ENCODE assay signal across 13 cellular contexts in genomic region chr4:8320386-8320750, GRCh38. TPM values are rescaled to one million over a fixed set of nuclear protein-coding genes. Genes with fewer than 3 reads are reported as not detected.
A peak's percentile ranks its signal among the peaks of the same experiment; 100 is the strongest.
DNase-seq lines count a peak whose midpoint lies in the region; ATAC-seq and TF ChIP-seq lines count a peak whose summit lies in the region.
"Had no signal": no experiment of that assay in that cellular context is flagged by ENCODE, and none has a peak within 500 bp of the region (broad histone marks: within the 10 kb centered on the region; RNA-seq: fewer than 3 reads in every experiment).

No MANE protein-coding gene starts in this region.

- TF ChIP-seq POLR2A in breast epithelium (IDR thresholded peaks at IDR 0.05): no peak
- TF ChIP-seq POLR2A in right lobe of liver (IDR thresholded peaks at IDR 0.05): no peak

- H3K36me3 ChIP-seq in breast epithelium (no peaks in the 10 kb centered on the region), right lobe of liver (no peaks in the 10 kb centered on the region)

- no peak overlapping the region for H3K27ac Mint-ChIP-seq in MCF 10A (ENCODE audit: low read depth, unreplicated experiment)
- H3K27ac Mint-ChIP-seq in CD14-positive monocyte: no peak overlapping the region
- H3K27ac Mint-ChIP-seq: dendritic cell treated with granulocyte-macrophage colony-stimulating factor and Interleukin-4, amounts not matched to agents 40 ng/mL and 50 ng/mL, for 4 days; T-helper 1 cell treated with Interleukin-12 subunit alpha and Interleukin-12 subunit beta and Interleukin-4 antibody, amounts not matched to agents 30 μg/mL and 1 μg/mL, for 36 hours had no signal

- peaks cover 0 to 5% of the 10 kb centered on the region in 2 donors for H3K4me1 ChIP-seq in breast epithelium
- H3K4me1 ChIP-seq in right lobe of liver: no peaks in the 10 kb centered on the region

- H3K4me1 Mint-ChIP-seq in MCF 10A (ENCODE audit: insufficient read depth, unreplicated experiment): peaks cover 22% of the 10 kb centered on the region
- peaks cover 15% of the 10 kb centered on the region for H3K4me1 Mint-ChIP-seq in CD14-positive monocyte

- intact Hi-C loops in MCF 10A (cut with micrococcal nuclease) (no loop called here), breast epithelium (cut with DNase I; ENCODE audit: low total_unique reads) (no loop called here), right lobe of liver (cut with DNase I) (no loop called here), CD14-positive monocyte (cut with micrococcal nuclease) (no loop called here)

- no TSS peak for BruUV-seq in MCF 10A (replicated peaks; lab: Mats Ljungman, UMichigan)

- H3K4me3 ChIP-seq in breast epithelium (no peak overlapping the region), right lobe of liver (no peak overlapping the region)

- POLR2A ChIA-PET in MCF 10A (lab: Yijun Ruan, JAX): no interaction called here

- CTCF ChIA-PET in MCF 10A (lab: Yijun Ruan, JAX): no interaction called here

- 60% methylated on average over 1 of the region's 2 CpGs for WGBS in right lobe of liver (ENCODE audit: insufficient coverage, low coverage, low lambda C conversion rate, missing lambda C conversion rate)

- H3K9me3 ChIP-seq in breast epithelium (peaks cover 0 to 5% of the 10 kb centered on the region in 2 donors), right lobe of liver (no peaks in the 10 kb centered on the region)

- no peaks in the 10 kb centered on the region for H3K27me3 ChIP-seq in breast epithelium
- H3K27me3 ChIP-seq in right lobe of liver: no peaks in the 10 kb centered on the region

- no peaks in the 10 kb centered on the region for H3K27me3 Mint-ChIP-seq in MCF 10A (ENCODE audit: insufficient read depth, unreplicated experiment)
- H3K27me3 Mint-ChIP-seq in CD14-positive monocyte (ENCODE audit: low read depth in 3 of 3): peaks cover 0 to 5% (median 0%) of the 10 kb centered on the region in 3 donors
- H3K27me3 Mint-ChIP-seq: dendritic cell treated with granulocyte-macrophage colony-stimulating factor and Interleukin-4, amounts not matched to agents 40 ng/mL and 50 ng/mL, for 4 days had no signal

- H3K27ac ChIP-seq in breast epithelium (peak overlapping the region in 1 of 2 donors; percentile 69), right lobe of liver (no peak overlapping the region)

- H3K4me3 Mint-ChIP-seq in MCF 10A (ENCODE audit: unreplicated experiment) (no peak overlapping the region), CD14-positive monocyte (no peak overlapping the region)
- H3K4me3 Mint-ChIP-seq: dendritic cell treated with granulocyte-macrophage colony-stimulating factor and Interleukin-4, amounts not matched to agents 40 ng/mL and 50 ng/mL, for 4 days; T-helper 1 cell treated with Interleukin-12 subunit alpha and Interleukin-12 subunit beta and Interleukin-4 antibody, amounts not matched to agents 30 μg/mL and 1 μg/mL, for 36 hours had no signal

- no peaks in the 10 kb centered on the region for H3K9me3 Mint-ChIP-seq in MCF 10A (ENCODE audit: unreplicated experiment)
- peaks cover 0 to 5% (median 0%) of the 10 kb centered on the region in 7 donors for H3K9me3 Mint-ChIP-seq in CD14-positive monocyte
- H3K9me3 Mint-ChIP-seq: dendritic cell treated with granulocyte-macrophage colony-stimulating factor and Interleukin-4, amounts not matched to agents 40 ng/mL and 50 ng/mL, for 4 days; T-helper 1 cell treated with Interleukin-12 subunit alpha and Interleukin-12 subunit beta and Interleukin-4 antibody, amounts not matched to agents 30 μg/mL and 1 μg/mL, for 36 hours had no signal

- DNase-seq in MCF 10A (ENCODE audit: unreplicated experiment): peak; percentile 41
- DNase-seq in breast epithelium (ENCODE audit: low spot score in 2 of 2): no peak
- DNase-seq in ecto neural progenitor cell (ENCODE audit: low spot score): peak; percentile 39
- DNase-seq in right lobe of liver: peak in 1 of 3 donors; percentile 40
- no peak for DNase-seq in inferior parietal cortex (ENCODE audit: extremely low spot score)
- no peak for DNase-seq in CD14-positive monocyte (ENCODE audit: low spot score)
- no peak for DNase-seq in stimulated activated CD4-positive, alpha-beta T cell treated with anti-CD3 and anti-CD28 coated beads, Interleukin-4, amount 100 ng/mL, for 24 hours
- DNase-seq: activated T-cell treated with anti-CD3 and anti-CD28 coated beads, Interleukin-2, amount 50 U/mL, for 1 hour; kidney glomerular epithelial cell; NCI-H2171 treated with DMSO at 0.1 percent for 48 hours had no signal

- peak in 3 of 4 donors; percentile 14 to 43 (median 18) for ATAC-seq in right lobe of liver
- no peak for ATAC-seq in GM18511 (IDR thresholded peaks at IDR 0.05; ENCODE audit: unreplicated experiment)

- TF ChIP-seq CTCF in MCF 10A (IDR thresholded peaks at IDR 0.05; ENCODE audit: unreplicated experiment) (no peak), breast epithelium (IDR thresholded peaks at IDR 0.05) (no peak), right lobe of liver (IDR thresholded peaks at IDR 0.05) (no peak), CD14-positive monocyte (IDR thresholded peaks at IDR 0.05) (no peak)

- no peaks in the 10 kb centered on the region for H3K36me3 Mint-ChIP-seq in MCF 10A (ENCODE audit: insufficient read depth, unreplicated experiment)
- no peaks in the 10 kb centered on the region for H3K36me3 Mint-ChIP-seq in CD14-positive monocyte

RNA-seq across cellular contexts. Expression of gene HTRA3, which starts 50.8 kb away (rescaled TPM):
- total RNA-seq in MCF 10A (2022): not detected in 2 replicates
- total RNA-seq in breast epithelium: 10 to 100 TPM in 2 of 3 donors, 1 to 10 TPM in 1; 8.5 to 53.9 (median 19.7) TPM
- total RNA-seq in right lobe of liver: 1 to 10 TPM in 3 of 6 experiments, under 1 TPM in 3; 0.32 to 1.6 (median 1.0) TPM
- polyA plus RNA-seq in CD14-positive monocyte: not detected

Comparison
In these comparisons a context has a peak if more than half of its experiments do, and no peak if none do; other contexts are left out.
1. DNase-seq: peak in MCF 10A (single experiment) and ecto neural progenitor cell (single experiment); none in breast epithelium (0 of 2), inferior parietal cortex (single experiment), CD14-positive monocyte (single experiment) and stimulated activated CD4-positive, alpha-beta T cell treated with anti-CD3 and anti-CD28 coated beads, Interleukin-4, amount 100 ng/mL, for 24 hours (single experiment).